In genomic region chr3:127100459-127101410, GRCh38 we compare ENCODE assay signal across 23 cellular contexts.
"Had no signal": no experiment of that assay in that cellular context is flagged by ENCODE, and none has a peak within 500 bp of the region (broad histone marks: within the 10 kb centered on the region; RNA-seq: fewer than 3 reads in every experiment).

No MANE protein-coding gene starts in this region.

- H3K4me1 ChIP-seq: left lung, lower lobe of right lung, psoas muscle, suprapubic skin, transverse colon, upper lobe of right lung, uterus had no signal

- H3K9me3 Mint-ChIP-seq: neural progenitor cell; stimulated activated naive CD8-positive, alpha-beta T cell treated with anti-CD3 and anti-CD28 coated beads, Interleukin-15, amount 100 ng/mL, for 72 hours had no signal

- H3K4me2 ChIP-seq: neural progenitor cell had no signal

- H3K27me3 ChIP-seq: left lung, neural progenitor cell, ovary, suprapubic skin, transverse colon, upper lobe of right lung, uterus had no signal

- H3K36me3 ChIP-seq: left lung, lower lobe of right lung, neural progenitor cell, ovary, suprapubic skin, transverse colon, upper lobe of right lung, uterus had no signal

- ATAC-seq: left lung; lower lobe of right lung; psoas muscle; right cardiac atrium; stimulated activated naive CD8-positive, alpha-beta T cell treated with anti-CD3 and anti-CD28 coated beads, Interleukin-15, amount 100 ng/mL, for 72 hours; upper lobe of right lung had no signal

- DNase-seq: cerebellar nuclear complex; effector CD4-positive, alpha-beta T cell; kidney; left lung; lower lobe of right lung; nucleus accumbens; ovary; psoas muscle; right cardiac atrium; stimulated activated CD4-positive, alpha-beta T cell treated with anti-CD3 and anti-CD28 coated beads, Interleukin-12 subunit alpha, Interleukin-12 subunit beta, amount 100 ng/mL, for 4 hours; stimulated activated CD4-positive, alpha-beta T cell treated with anti-CD3 and anti-CD28 coated beads, Interleukin-1b, Interleukin-23, amount 100 ng/mL, for 48 hours; stimulated activated CD4-positive, alpha-beta T cell treated with anti-CD3 and anti-CD28 coated beads, Interleukin-4, amount 100 ng/mL, for 1 hour; stimulated activated CD8-positive, alpha-beta memory T cell treated with anti-CD3 and anti-CD28 coated beads, Interleukin-4, amount 100 ng/mL, for 48 hours; stimulated activated naive CD4-positive, alpha-beta T cell; stimulated activated naive CD8-positive, alpha-beta T cell treated with anti-CD3 and anti-CD28 coated beads, Interleukin-15, amount 100 ng/mL, for 72 hours; transverse colon; upper lobe of right lung; uterus had no signal

- H3K4me3 ChIP-seq: dorsolateral prefrontal cortex, left lung, lower lobe of right lung, neural progenitor cell, ovary, psoas muscle, skin epidermis, suprapubic skin, transverse colon, upper lobe of right lung, uterus had no signal

- H3K27ac ChIP-seq: left lung, lower lobe of right lung, neural progenitor cell, ovary, psoas muscle, skin epidermis, suprapubic skin, transverse colon, upper lobe of right lung, uterus had no signal

- H3K27ac Mint-ChIP-seq: nephron, neural progenitor cell had no signal

- H3K36me3 Mint-ChIP-seq: neural progenitor cell had no signal

- H3K9me3 ChIP-seq: left lung, lower lobe of right lung, ovary, psoas muscle, suprapubic skin, transverse colon, upper lobe of right lung, uterus had no signal

- H3K4me1 Mint-ChIP-seq: nephron; stimulated activated naive CD8-positive, alpha-beta T cell treated with anti-CD3 and anti-CD28 coated beads, Interleukin-15, amount 100 ng/mL, for 72 hours had no signal

- H3K4me3 Mint-ChIP-seq: nephron; neural progenitor cell; stimulated activated naive CD8-positive, alpha-beta T cell treated with anti-CD3 and anti-CD28 coated beads, Interleukin-15, amount 100 ng/mL, for 72 hours had no signal

- H2AFZ ChIP-seq: neural progenitor cell had no signal

- H3K9ac ChIP-seq: neural progenitor cell had no signal
